ENCODE assay signal across 22 cellular contexts in genomic region chrX:22247169-22247568, GRCh38. TPM values are rescaled to one million over a fixed set of nuclear protein-coding genes. Genes with fewer than 3 reads are reported as not detected.
DNase-seq lines count a peak whose midpoint lies in the region; ATAC-seq and TF ChIP-seq lines count a peak whose summit lies in the region.
"Had no signal": no experiment of that assay in that cellular context is flagged by ENCODE, and none has a peak within 500 bp of the region (broad histone marks: within the 10 kb centered on the region; RNA-seq: fewer than 3 reads in every experiment).

No MANE protein-coding gene starts in this region.

- no peak overlapping the region for H3K9ac ChIP-seq in mesenchymal stem cell (ENCODE audit: low read length)

- H4K91ac ChIP-seq in mesenchymal stem cell (ENCODE audit: low read length), result no peak overlapping the region

- H2BK120ac ChIP-seq in mesenchymal stem cell (ENCODE audit: low read depth, low read length), result no peak overlapping the region

- H3K27me3 ChIP-seq in MG63, result no peaks in the 10 kb centered on the region
- H3K27me3 ChIP-seq in mesenchymal stem cell (ENCODE audit: control insufficient read depth in 1 of 2, insufficient read depth in 1 of 2, low read length in 2 of 2), result no peaks in the 10 kb centered on the region
- no peaks in the 10 kb centered on the region for H3K27me3 ChIP-seq in Caco-2 (replicated peaks; ENCODE audit: control insufficient read depth, insufficient read depth, low read length)
- H3K27me3 ChIP-seq: BE2C had no signal

- no peak overlapping the region for H3K4ac ChIP-seq in mesenchymal stem cell (ENCODE audit: low read depth in 1 of 2, low read length in 2 of 2)

- H3K36me3 Mint-ChIP-seq in chondrocyte (ENCODE audit: low read depth) (peaks cover 3% of the 10 kb centered on the region), Caco-2 (ENCODE audit: insufficient read depth, unreplicated experiment) (no peaks in the 10 kb centered on the region)
- no peaks in the 10 kb centered on the region for H3K36me3 Mint-ChIP-seq in stimulated activated memory B cell treated with anti-CD40 and anti-IgM and Interleukin-4, amounts not matched to agents 10 μg/mL and 1 μg/mL and 100 μg/mL, for 72 hours
- H3K36me3 Mint-ChIP-seq: T-cell had no signal

- peaks cover 7% of the 10 kb centered on the region for H3K9me3 Mint-ChIP-seq in chondrocyte (ENCODE audit: low read depth)
- no peaks in the 10 kb centered on the region for H3K9me3 Mint-ChIP-seq in Caco-2 (ENCODE audit: unreplicated experiment)
- no peaks in the 10 kb centered on the region for H3K9me3 Mint-ChIP-seq in stimulated activated memory B cell treated with anti-CD40 and anti-IgM and Interleukin-4, amounts not matched to agents 10 μg/mL and 1 μg/mL and 100 μg/mL, for 72 hours

- H3K4me3 Mint-ChIP-seq in chondrocyte (ENCODE audit: unreplicated experiment), result no peak overlapping the region
- H3K4me3 Mint-ChIP-seq in Caco-2 (ENCODE audit: unreplicated experiment), result no peak overlapping the region
- no peak overlapping the region for H3K4me3 Mint-ChIP-seq in stimulated activated memory B cell treated with anti-CD40 and anti-IgM and Interleukin-4, amounts not matched to agents 10 μg/mL and 1 μg/mL and 100 μg/mL, for 72 hours
- H3K4me3 Mint-ChIP-seq: T-cell had no signal

- intact Hi-C loops in Caco-2 (cut with micrococcal nuclease; ENCODE audit: unreplicated experiment), result no loop called here

- TF ChIP-seq CTCF in AG10803 (conservative IDR thresholded peaks at IDR 0.05; ENCODE audit: low read length), result no peak
- TF ChIP-seq CTCF in chondrocyte (IDR thresholded peaks at IDR 0.05), result no peak
- TF ChIP-seq CTCF in Caco-2 (IDR thresholded peaks at IDR 0.05; ENCODE audit: insufficient read depth in 1 of 2, low read depth in 1 of 2, low read length in 1 of 2, severe bottlenecking in 1 of 2, unreplicated experiment in 1 of 2), result no peak

- no peak overlapping the region for H3K23ac ChIP-seq in mesenchymal stem cell (ENCODE audit: low read length in 2 of 2)

- POLR2A ChIA-PET in Caco-2 (lab: Charles Lee), result no interaction called here

- H3K27ac Mint-ChIP-seq in chondrocyte (ENCODE audit: unreplicated experiment) (peak overlapping the region; percentile 29), Caco-2 (ENCODE audit: unreplicated experiment) (no peak overlapping the region)
- H3K27ac Mint-ChIP-seq in stimulated activated memory B cell treated with anti-CD40 and anti-IgM and Interleukin-4, amounts not matched to agents 10 μg/mL and 1 μg/mL and 100 μg/mL, for 72 hours, result no peak overlapping the region
- H3K27ac Mint-ChIP-seq: T-cell had no signal

- peak overlapping the region; percentile 82 for H3K27ac ChIP-seq in mesenchymal stem cell (ENCODE audit: low read length, poor library complexity, severe bottlenecking)
- H3K27ac ChIP-seq: coronary artery had no signal

- BruUV-seq in Caco-2 (replicated peaks; lab: Mats Ljungman, UMichigan), result no TSS peak

- H3K9me3 ChIP-seq in MG63 (no peaks in the 10 kb centered on the region), mesenchymal stem cell (ENCODE audit: control insufficient read depth, low read length) (no peaks in the 10 kb centered on the region), Caco-2 (no peaks in the 10 kb centered on the region)
- H3K9me3 ChIP-seq: BE2C had no signal

- H3K18ac ChIP-seq in mesenchymal stem cell (ENCODE audit: low read depth in 1 of 2, low read length in 2 of 2), result no peak overlapping the region

- CTCF ChIA-PET in Caco-2 (lab: Charles Lee), result no interaction called here

- H2BK15ac ChIP-seq in mesenchymal stem cell (ENCODE audit: low read depth, poor library complexity, severe bottlenecking), result no peak overlapping the region

- H3K4me1 ChIP-seq in mesenchymal stem cell (ENCODE audit: control insufficient read depth, insufficient read depth, low read depth, low read length) (peaks cover 2% of the 10 kb centered on the region), Caco-2 (no peaks in the 10 kb centered on the region)
- H3K4me1 ChIP-seq: BE2C had no signal

- no CpG with 5 or more reads among the region's 1 CpG for WGBS in mesenchymal stem cell

- H4K8ac ChIP-seq in mesenchymal stem cell (ENCODE audit: low read length), result no peak overlapping the region

- H2AFZ ChIP-seq in mesenchymal stem cell (ENCODE audit: low read depth, low read length), result no peak overlapping the region

- H3K4me3 ChIP-seq in AG10803 (ENCODE audit: low read length), result no peak overlapping the region
- H3K4me3 ChIP-seq in MG63, result no peak overlapping the region
- no peak overlapping the region for H3K4me3 ChIP-seq in mesenchymal stem cell (ENCODE audit: insufficient read depth in 1 of 2, low read depth in 1 of 2, low read length in 2 of 2)
- no peak overlapping the region for H3K4me3 ChIP-seq in Caco-2 (ENCODE audit: low read depth, low read length)
- H3K4me3 ChIP-seq: coronary artery had no signal

- H3K36me3 ChIP-seq in MG63, result no peaks in the 10 kb centered on the region
- no peaks in the 10 kb centered on the region for H3K36me3 ChIP-seq in mesenchymal stem cell (ENCODE audit: control insufficient read depth in 1 of 2, insufficient read depth in 2 of 2, low read depth in 1 of 2, low read length in 2 of 2)
- H3K36me3 ChIP-seq in Caco-2 (ENCODE audit: control insufficient read depth, insufficient read depth, low read length), result no peaks in the 10 kb centered on the region
- H3K36me3 ChIP-seq: BE2C had no signal

- H3K14ac ChIP-seq in mesenchymal stem cell (ENCODE audit: low read length in 2 of 2), result no peak overlapping the region

- H3K27me3 Mint-ChIP-seq in chondrocyte (ENCODE audit: low read depth) (no peaks in the 10 kb centered on the region), Caco-2 (ENCODE audit: insufficient read depth, unreplicated experiment) (no peaks in the 10 kb centered on the region)
- H3K27me3 Mint-ChIP-seq in stimulated activated memory B cell treated with anti-CD40 and anti-IgM and Interleukin-4, amounts not matched to agents 10 μg/mL and 1 μg/mL and 100 μg/mL, for 72 hours, result no peaks in the 10 kb centered on the region
- H3K27me3 Mint-ChIP-seq: T-cell had no signal

- H2BK12ac ChIP-seq in mesenchymal stem cell (ENCODE audit: low read length in 2 of 2), result no peak overlapping the region

- no peak overlapping the region for H2AK5ac ChIP-seq in mesenchymal stem cell (ENCODE audit: low read length, severe bottlenecking)

- DNase-seq in AG10803 (ENCODE audit: low read depth), result peak; percentile 57
- DNase-seq in MG63, result peak; percentile 5
- no peak for DNase-seq in chondrocyte (ENCODE audit: low spot score)
- DNase-seq in mesenchymal stem cell, result no peak
- DNase-seq in Caco-2, result no peak
- DNase-seq: activated naive CD4-positive, alpha-beta T cell; activated T-cell treated with anti-CD3 and anti-CD28 coated beads for 4 hours; aorta; BE2C; GF-D8; left ventricle myocardium superior; NCI-H1694; NCI-H510A treated with DMSO at 0.1 percent for 48 hours; occipital lobe; T-cell had no signal

- ATAC-seq in HG03460 (IDR thresholded peaks at IDR 0.05; ENCODE audit: unreplicated experiment) (no peak), HG03196 (IDR thresholded peaks at IDR 0.05; ENCODE audit: unreplicated experiment) (no peak)
- ATAC-seq in stimulated activated memory B cell treated with anti-CD40 and anti-IgM and Interleukin-4, amounts not matched to agents 10 μg/mL and 1 μg/mL and 100 μg/mL, for 72 hours, result no peak
- ATAC-seq: left ventricle myocardium superior, T-cell had no signal

- H3K79me1 ChIP-seq in mesenchymal stem cell (replicated peaks; ENCODE audit: low read length, poor library complexity, severe bottlenecking), result no peaks in the 10 kb centered on the region

- H3K4me2 ChIP-seq in mesenchymal stem cell (ENCODE audit: low read length, poor library complexity, severe bottlenecking), result no peak overlapping the region

- no peak overlapping the region for H2BK5ac ChIP-seq in mesenchymal stem cell (ENCODE audit: low read depth, low read length, poor library complexity, severe bottlenecking)

- H3K4me1 Mint-ChIP-seq in chondrocyte (ENCODE audit: low read depth), result peaks cover 29% of the 10 kb centered on the region
- no peaks in the 10 kb centered on the region for H3K4me1 Mint-ChIP-seq in Caco-2 (ENCODE audit: low read depth, unreplicated experiment)
- H3K4me1 Mint-ChIP-seq in stimulated activated memory B cell treated with anti-CD40 and anti-IgM and Interleukin-4, amounts not matched to agents 10 μg/mL and 1 μg/mL and 100 μg/mL, for 72 hours, result no peaks in the 10 kb centered on the region
- H3K4me1 Mint-ChIP-seq: T-cell had no signal

RNA-seq across cellular contexts. Expression of gene CBLL2, which starts 25.5 kb away (rescaled TPM):
- total RNA-seq in MG63 (2014; rRNA removed; shearing (Covaris generic); ENCODE audit: low replicate concordance), result not detected in 2 replicates
- not detected in 3 replicates for total RNA-seq in chondrocyte
- not detected for polyA plus RNA-seq in mesenchymal stem cell (2013, experiment 1 of 2)
- not detected for polyA plus RNA-seq in mesenchymal stem cell (2013, experiment 2 of 2)
- not detected in 2 replicates for total RNA-seq in Caco-2 (2022)
- total RNA-seq: aorta, endothelial cell of umbilical vein, glomerular endothelial cell, left ventricle myocardium superior, occipital lobe, T-cell, urinary bladder had no signal
- polyA plus RNA-seq: aorta, endothelial cell of umbilical vein, urinary bladder had no signal

Comparison
In these comparisons a context has a peak if more than half of its experiments do, and no peak if none do; other contexts are left out.
1. DNase-seq: peak in AG10803 (single experiment) and MG63 (single experiment); none in chondrocyte (single experiment), mesenchymal stem cell (single experiment) and Caco-2 (0 of 2).